Comparison of ENCODE assay signal across 30 cellular contexts in the genomic region with DNA sequence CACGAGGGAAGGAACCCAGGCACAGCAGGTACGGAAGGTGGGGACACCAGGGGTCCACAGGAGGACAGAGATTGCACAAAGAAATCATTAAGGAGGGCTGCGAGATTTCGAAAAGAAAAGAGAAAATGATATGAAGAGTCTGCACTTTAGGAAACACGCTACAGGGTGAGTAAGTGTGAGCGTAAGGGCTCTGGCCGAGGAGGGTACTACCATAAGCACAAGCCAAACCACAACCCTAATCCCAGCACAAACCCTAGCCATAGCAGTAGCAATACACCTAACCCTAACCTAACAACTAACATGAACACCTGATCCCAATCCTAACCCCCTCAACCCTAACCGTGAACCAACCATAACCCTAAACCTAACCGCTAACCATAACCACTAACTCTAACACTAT.
DNase-seq lines count a peak whose midpoint lies in the region; ATAC-seq, FAIRE-seq and TF ChIP-seq lines count a peak whose summit lies in the region.
"Had no signal": no experiment of that assay in that cellular context is flagged by ENCODE, and none has a peak within 500 bp of the region (broad histone marks: within the 10 kb centered on the region; RNA-seq: fewer than 3 reads in every experiment).

No MANE protein-coding gene starts in this region.

- TF ChIP-seq EP300 in sigmoid colon (IDR thresholded peaks at IDR 0.05) = no peak

- H3K27me3 Mint-ChIP-seq in CD14-positive monocyte (ENCODE audit: low read depth in 3 of 3) = no peaks in the 10 kb centered on the region
- H3K27me3 Mint-ChIP-seq: T-cell had no signal

- peaks cover 24 to 36% of the 10 kb centered on the region in 2 donors for H3K36me3 Mint-ChIP-seq in CD14-positive monocyte

- no peaks in the 10 kb centered on the region for H3K9me3 ChIP-seq in sigmoid colon
- H3K9me3 ChIP-seq: adrenal gland, gastroesophageal sphincter, transverse colon had no signal

- no peak overlapping the region for H3K4me3 ChIP-seq in sigmoid colon
- H3K4me3 ChIP-seq: adrenal gland, gastroesophageal sphincter, GM12878, transverse colon had no signal

- no peaks in the 10 kb centered on the region for H3K27me3 ChIP-seq in sigmoid colon
- H3K27me3 ChIP-seq: adrenal gland, brain microvascular endothelial cell, gastroesophageal sphincter, transverse colon had no signal

- no peak for TF ChIP-seq CTCF in CD14-positive monocyte (IDR thresholded peaks at IDR 0.05)
- TF ChIP-seq CTCF in sigmoid colon (IDR thresholded peaks at IDR 0.05) = no peak

- no peak overlapping the region for H3K4me3 Mint-ChIP-seq in CD14-positive monocyte
- H3K4me3 Mint-ChIP-seq: activated CD8-positive, alpha-beta T cell treated with anti-CD3 and anti-CD28 coated beads for 36 hours; T-cell had no signal

- H3K27ac ChIP-seq in sigmoid colon = no peak overlapping the region
- H3K27ac ChIP-seq: brain microvascular endothelial cell, gastroesophageal sphincter, RWPE1, transverse colon had no signal

- TF ChIP-seq POLR2A in GM12891 (IDR thresholded peaks at IDR 0.05; ENCODE audit: low read depth, low read length) = no peak
- no peak for TF ChIP-seq POLR2A in sigmoid colon (IDR thresholded peaks at IDR 0.05)

- peaks cover 0 to 5% (median 0%) of the 10 kb centered on the region in 7 donors for H3K9me3 Mint-ChIP-seq in CD14-positive monocyte
- H3K9me3 Mint-ChIP-seq: activated CD8-positive, alpha-beta T cell treated with anti-CD3 and anti-CD28 coated beads for 36 hours; T-cell had no signal

- DNase-seq in CD14-positive monocyte (ENCODE audit: low spot score) (no peak), GM12891 (ENCODE audit: insufficient read length, low spot score) (no peak), left lobe of liver (ENCODE audit: low spot score) (peak; percentile 41), sigmoid colon (peak; percentile 25), NCI-H510A (lab: John Stamatoyannopoulos, UW) (no peak), NAMALWA (ENCODE audit: low spot score) (no peak)
- DNase-seq: activated CD4-positive, CD25-positive, alpha-beta regulatory T cell treated with anti-CD3 and anti-CD28 coated beads, Interleukin-2, amount 50 U/mL, for 72 hours; activated CD8-positive, alpha-beta T cell treated with anti-CD3 and anti-CD28 coated beads for 36 hours; activated effector memory CD4-positive, alpha-beta T cell treated with Interleukin-2 at 50 U/mL for 16 hours; activated T-cell treated with anti-CD3 and anti-CD28 coated beads for 4 hours; brain microvascular endothelial cell; EL; mesenchymal stem cell; NCI-H1417 treated with DMSO at 0.1 percent for 48 hours; NCI-H2081 treated with DMSO at 0.1 percent for 48 hours; NCI-H226; NCI-H774; stimulated activated CD4-positive, alpha-beta T cell treated with anti-CD3 and anti-CD28 coated beads, Interleukin-1b, Interleukin-23, amount 100 ng/mL, for 48 hours; stimulated activated CD8-positive, alpha-beta memory T cell treated with anti-CD3 and anti-CD28 coated beads, Interleukin-4, amount 100 ng/mL, for 48 hours; T-cell; transverse colon had no signal

- intact Hi-C loops in CD14-positive monocyte (cut with micrococcal nuclease) = no loop called here
- intact Hi-C loops in sigmoid colon (cut with DNase I) = no loop called here

- H3K4me1 Mint-ChIP-seq in CD14-positive monocyte = peaks cover 72% of the 10 kb centered on the region

- no peaks in the 10 kb centered on the region for H3K36me3 ChIP-seq in sigmoid colon
- H3K36me3 ChIP-seq: adrenal gland, brain microvascular endothelial cell, transverse colon had no signal

- peaks cover 0 to 23% (median 20%) of the 10 kb centered on the region in 4 donors for H3K4me1 ChIP-seq in sigmoid colon

- 87 to 94% methylated on average over 9 of the region's 9 CpGs for WGBS in sigmoid colon, 2 donors

- peak overlapping the region in 6 of 7 donors; percentile 33 to 89 (median 62) for H3K27ac Mint-ChIP-seq in CD14-positive monocyte
- H3K27ac Mint-ChIP-seq: activated CD8-positive, alpha-beta T cell treated with anti-CD3 and anti-CD28 coated beads for 36 hours; T-cell had no signal

- FAIRE-seq in GM12891 (lab: Jason Lieb, UNC) = peak; percentile 9
- FAIRE-seq: endothelial cell of umbilical vein, GM12878, H54, small intestine, TTC549 had no signal

- peak; percentile 9 for ATAC-seq in left lobe of liver
- ATAC-seq in GM18517 (IDR thresholded peaks at IDR 0.05; ENCODE audit: unreplicated experiment) = no peak
- ATAC-seq: activated CD8-positive, alpha-beta T cell treated with anti-CD3 and anti-CD28 coated beads for 36 hours; gastroesophageal sphincter; GM12878; T-cell had no signal

TF ChIP-seq in GM12891, 5 proteins besides CTCF, POLR2A, EP300 and RAD21:
- TF ChIP-seq POLR2AphosphoS5 (IDR thresholded peaks at IDR 0.05; ENCODE audit: low read depth, low read length) (no peak), PAX5 (IDR thresholded peaks at IDR 0.05; ENCODE audit: insufficient read depth, low read length, severe bottlenecking) (no peak), SPI1 (IDR thresholded peaks at IDR 0.05; ENCODE audit: low read depth, low read length) (no peak), POU2F2 (IDR thresholded peaks at IDR 0.05; ENCODE audit: low read depth, low read length) (no peak), TAF1 (IDR thresholded peaks at IDR 0.05; ENCODE audit: low read depth, low read length) (no peak)

Comparison
In these comparisons a context has a peak if more than half of its experiments do, and no peak if none do; other contexts are left out.
1. DNase-seq: peak in left lobe of liver (single experiment) and sigmoid colon (single experiment); none in CD14-positive monocyte (single experiment), GM12891 (single experiment), NCI-H510A (single experiment) and NAMALWA (single experiment).